ENCODE assay signal across 21 cellular contexts in the genomic region with DNA sequence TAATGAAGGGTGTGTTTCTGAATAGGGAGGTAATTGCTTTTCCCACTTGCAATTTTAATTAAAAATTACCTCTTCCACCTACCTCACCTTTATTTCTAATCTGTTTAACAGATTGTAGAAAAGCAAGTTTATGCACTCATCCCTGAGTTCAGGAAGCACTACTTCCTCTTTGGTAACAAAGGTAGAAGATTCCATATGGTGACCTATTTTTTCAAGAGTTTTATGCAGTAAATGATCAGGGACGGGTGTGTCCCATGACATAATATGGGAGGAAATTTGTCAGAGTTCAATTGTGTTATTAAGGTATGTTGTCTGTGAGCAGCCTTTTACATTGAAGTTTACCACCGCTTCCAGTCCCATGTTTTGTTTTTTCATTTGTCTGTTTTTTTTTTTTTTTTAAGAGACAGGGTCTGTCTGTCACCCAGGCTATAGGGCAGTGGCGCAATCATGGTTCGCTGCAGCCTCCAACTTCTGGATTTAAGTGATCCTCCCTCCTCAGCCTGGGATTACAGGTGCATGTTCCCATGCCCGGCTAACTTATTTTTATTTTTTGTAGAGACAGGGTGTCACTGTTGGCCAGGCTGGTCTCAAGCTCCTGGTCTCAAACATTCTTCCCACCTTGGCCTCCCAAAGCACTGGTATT.
A peak's percentile ranks its signal among the peaks of the same experiment; 100 is the strongest.
DNase-seq lines count a peak whose midpoint lies in the region; ATAC-seq and TF ChIP-seq lines count a peak whose summit lies in the region.
"Had no signal": no experiment of that assay in that cellular context is flagged by ENCODE, and none has a peak within 500 bp of the region (broad histone marks: within the 10 kb centered on the region; RNA-seq: fewer than 3 reads in every experiment).

No MANE protein-coding gene starts in this region.

- no peaks in the 10 kb centered on the region for H3K27me3 ChIP-seq in BLaER1 treated with 17β-estradiol and CSF1 and Interleukin-3, amounts not matched to agents 10 nM and 100 nM
- H3K27me3 ChIP-seq: gastroesophageal sphincter, SJSA1, tibial artery had no signal

- TF ChIP-seq POLR2A in NB4 (IDR thresholded peaks at IDR 0.05; ENCODE audit: extremely low read depth, insufficient read length) = no peak

- H3K4me1 ChIP-seq in BLaER1 treated with 17β-estradiol and CSF1 and Interleukin-3, amounts not matched to agents 10 nM and 100 nM = peaks cover 56 to 80% (median 65%) of the 10 kb centered on the region in 10 experiments
- peaks cover 8% of the 10 kb centered on the region for H3K4me1 ChIP-seq in mucosa of descending colon (ENCODE audit: low read depth)

- H3K36me3 ChIP-seq in BLaER1 treated with 17β-estradiol and CSF1 and Interleukin-3, amounts not matched to agents 10 nM and 100 nM = peaks cover under 1 to 27% (median 12%) of the 10 kb centered on the region in 11 experiments; a peak in 18 of 22 replicates
- H3K36me3 ChIP-seq in mucosa of descending colon (ENCODE audit: low read depth) = no peaks in the 10 kb centered on the region
- H3K36me3 ChIP-seq: SJSA1 had no signal

- H3K9me3 ChIP-seq in BLaER1 treated with 17β-estradiol and CSF1 and Interleukin-3, amounts not matched to agents 10 nM and 100 nM (replicated peaks in 1 of 11) = peaks cover 5 to 26% (median 21%) of the 10 kb centered on the region in 11 experiments; a peak in 21 of 22 replicates
- no peaks in the 10 kb centered on the region for H3K9me3 ChIP-seq in mucosa of descending colon
- H3K9me3 ChIP-seq: gastroesophageal sphincter, tibial artery had no signal

- H3K27ac ChIP-seq in BLaER1 treated with 17β-estradiol and CSF1 and Interleukin-3, amounts not matched to agents 10 nM and 100 nM = peak overlapping the region in 2 of 11 experiments; percentile 5 to 23; a peak in 3 of 22 replicates
- H3K27ac ChIP-seq: gastroesophageal sphincter, SJSA1, tibial artery had no signal

- intact Hi-C loops in mucosa of descending colon (cut with DNase I, micrococcal nuclease) = no loop called here

- ATAC-seq in mucosa of descending colon (peak; percentile 84), GM18909 (IDR thresholded peaks at IDR 0.05; ENCODE audit: poor library complexity, unreplicated experiment) (no peak)
- ATAC-seq: effector memory CD8-positive, alpha-beta T cell; gastroesophageal sphincter; naive thymus-derived CD8-positive, alpha-beta T cell had no signal

- H3K4me3 ChIP-seq in BLaER1 treated with 17β-estradiol and CSF1 and Interleukin-3, amounts not matched to agents 10 nM and 100 nM = no peak overlapping the region
- H3K4me3 ChIP-seq in NB4 (ENCODE audit: low read depth, low read length) = no peak overlapping the region
- H3K4me3 ChIP-seq in mucosa of descending colon = no peak overlapping the region
- H3K4me3 ChIP-seq: gastroesophageal sphincter, SJSA1, smooth muscle cell, tibial artery had no signal

- peak; percentile 62 for DNase-seq in NB4 (ENCODE audit: low read depth)
- DNase-seq in dermis blood vessel endothelial cell = peak; percentile 61
- DNase-seq in mucosa of descending colon = no peak
- no peak for DNase-seq in activated gamma-delta T cell (lab: John Stamatoyannopoulos, UW)
- DNase-seq in stimulated activated CD4-positive, alpha-beta T cell treated with anti-CD3 and anti-CD28 coated beads, Interleukin-15, amount 100 ng/mL, for 24 hours = no peak
- DNase-seq: activated CD4-positive, alpha-beta T cell treated with anti-CD3 and anti-CD28 coated beads, Interleukin-2, amount 50 U/mL, for 4 hours; activated naive CD4-positive, alpha-beta T cell treated with anti-CD3 and anti-CD28 coated beads, Interleukin-2, amount 10 ng/mL, durations not matched to agents 7 days and 5 days; effector memory CD8-positive, alpha-beta T cell; left ventricle myocardium superior; midbrain; naive thymus-derived CD8-positive, alpha-beta T cell; NCI-H187; NCI-H524 treated with DMSO at 0.1 percent for 48 hours; occipital lobe; stimulated activated CD4-positive, alpha-beta T cell treated with anti-CD3 and anti-CD28 coated beads, Interleukin-2, amount 100 ng/mL, for 24 hours; tibial artery had no signal

- TF ChIP-seq CTCF in NB4 (IDR thresholded peaks at IDR 0.05; ENCODE audit: low read depth, low read length) = no peak
- no peak for TF ChIP-seq CTCF in mucosa of descending colon (IDR thresholded peaks at IDR 0.05)

- peak overlapping the region; percentile 66 to 87 (median 80) for H3K4me2 ChIP-seq in BLaER1 treated with 17β-estradiol and CSF1 and Interleukin-3, amounts not matched to agents 10 nM and 100 nM
- H3K4me2 ChIP-seq: smooth muscle cell had no signal

- no peak overlapping the region; a peak in 1 of 22 replicates for H3K9ac ChIP-seq in BLaER1 treated with 17β-estradiol and CSF1 and Interleukin-3, amounts not matched to agents 10 nM and 100 nM

- peaks cover 0 to 68% (median 47%) of the 10 kb centered on the region in 11 experiments; a peak in 19 of 22 replicates for H4K20me1 ChIP-seq in BLaER1 treated with 17β-estradiol and CSF1 and Interleukin-3, amounts not matched to agents 10 nM and 100 nM

Comparison
In these comparisons a context has a peak if more than half of its experiments do, and no peak if none do; other contexts are left out.
1. DNase-seq: peak in NB4 (single experiment) and dermis blood vessel endothelial cell (single experiment); none in mucosa of descending colon (0 of 3), activated gamma-delta T cell (single experiment) and stimulated activated CD4-positive, alpha-beta T cell treated with anti-CD3 and anti-CD28 coated beads, Interleukin-15, amount 100 ng/mL, for 24 hours (single experiment).